In the genomic region with DNA sequence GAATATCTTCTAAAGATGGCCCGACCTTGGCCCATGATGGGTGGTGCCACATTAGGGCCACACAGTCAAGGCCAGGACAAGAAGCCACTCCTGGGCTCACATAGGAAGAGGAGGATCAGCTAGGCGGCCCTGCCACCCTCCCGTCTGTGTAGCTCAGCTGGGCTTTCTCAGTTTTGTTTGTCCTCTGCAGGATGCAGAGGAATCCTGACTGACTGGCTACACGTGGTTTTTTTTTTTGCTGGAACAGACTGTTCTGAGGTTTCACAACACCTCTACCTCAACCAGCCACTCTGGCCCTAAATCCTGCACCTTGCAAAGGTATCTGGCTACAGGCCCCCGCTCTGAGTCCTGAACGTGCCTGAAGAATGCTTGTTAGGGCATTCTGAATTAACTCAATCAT, we compare ENCODE assay signal across 29 cellular contexts.
"Had no signal": no experiment of that assay in that cellular context is flagged by ENCODE, and none has a peak within 500 bp of the region (broad histone marks: within the 10 kb centered on the region; RNA-seq: fewer than 3 reads in every experiment).

No MANE protein-coding gene starts in this region.

- H3K9me3 Mint-ChIP-seq: activated CD4-positive, alpha-beta memory T cell treated with anti-CD3 and anti-CD28 coated beads, Interleukin-2, amount 10 ng/mL, durations not matched to agents 7 days and 5 days; activated CD4-positive, alpha-beta T cell treated with anti-CD3 and anti-CD28 coated beads, Interleukin-2, amount 10 ng/mL, durations not matched to agents 7 days and 5 days; activated naive CD4-positive, alpha-beta T cell treated with anti-CD3 and anti-CD28 coated beads, Interleukin-2, amount 50 U/mL, for 72 hours; activated T-cell treated with anti-CD3 and anti-CD28 coated beads, Interleukin-2, amount 50 U/mL, for 4 hours; activated T-helper 17 cell treated with anti-CD3 and anti-CD28 coated beads, Interleukin-2, amount 50 U/mL, for 72 hours; central memory CD8-positive, alpha-beta T cell; dendritic cell treated with granulocyte-macrophage colony-stimulating factor and Interleukin-4, amounts not matched to agents 40 ng/mL and 50 ng/mL, for 4 days; endodermal cell; nephron; stimulated activated memory B cell treated with anti-CD40 and anti-IgM and Interleukin-4, amounts not matched to agents 10 μg/mL and 1 μg/mL and 100 μg/mL, for 72 hours; stimulated activated naive CD8-positive, alpha-beta T cell treated with anti-CD3 and anti-CD28 coated beads, Interleukin-15, amount 100 ng/mL, for 72 hours; WTC11 had no signal

- H3K36me3 Mint-ChIP-seq: activated naive CD4-positive, alpha-beta T cell treated with anti-CD3 and anti-CD28 coated beads, Interleukin-2, amount 50 U/mL, for 72 hours; stimulated activated memory B cell treated with anti-CD40 and anti-IgM and Interleukin-4, amounts not matched to agents 10 μg/mL and 1 μg/mL and 100 μg/mL, for 72 hours; WTC11 had no signal

- DNase-seq: activated CD4-positive, alpha-beta memory T cell treated with anti-CD3 and anti-CD28 coated beads, Interleukin-2, amount 10 ng/mL, durations not matched to agents 7 days and 5 days; activated CD4-positive, alpha-beta T cell treated with anti-CD3 and anti-CD28 coated beads for 1 hour; activated CD4-positive, alpha-beta T cell treated with anti-CD3 and anti-CD28 coated beads, Interleukin-2, amount 10 ng/mL, durations not matched to agents 7 days and 5 days; activated gamma-delta T cell treated with Interleukin-2 at 50 U/mL for 16 hours; activated T-cell treated with anti-CD3 and anti-CD28 coated beads, Interleukin-2, amount 50 U/mL, for 4 hours; endodermal cell; foreskin keratinocyte; heart left ventricle; kidney glomerular epithelial cell; lower lobe of right lung; mesendoderm; stimulated activated CD4-positive, alpha-beta T cell treated with anti-CD3 and anti-CD28 coated beads, Interleukin-1b, Interleukin-23, amount 100 ng/mL, for 48 hours; stimulated activated CD4-positive, alpha-beta T cell treated with anti-CD3 and anti-CD28 coated beads, Interleukin-4, amount 100 ng/mL, for 4 hours; stimulated activated CD8-positive, alpha-beta memory T cell treated with anti-CD3 and anti-CD28 coated beads, Interleukin-4, amount 100 ng/mL, for 48 hours; stimulated activated naive CD8-positive, alpha-beta T cell treated with anti-CD3 and anti-CD28 coated beads, Interleukin-15, amount 100 ng/mL, for 72 hours; substantia nigra; T-helper 17 cell; T1000 had no signal

- H3K27ac Mint-ChIP-seq: activated CD4-positive, alpha-beta memory T cell treated with anti-CD3 and anti-CD28 coated beads, Interleukin-2, amount 10 ng/mL, durations not matched to agents 7 days and 5 days; activated CD4-positive, alpha-beta T cell treated with anti-CD3 and anti-CD28 coated beads, Interleukin-2, amount 10 ng/mL, durations not matched to agents 7 days and 5 days; activated naive CD4-positive, alpha-beta T cell treated with anti-CD3 and anti-CD28 coated beads, Interleukin-2, amount 50 U/mL, for 72 hours; activated T-helper 17 cell treated with anti-CD3 and anti-CD28 coated beads, Interleukin-2, amount 50 U/mL, for 72 hours; dendritic cell treated with granulocyte-macrophage colony-stimulating factor and Interleukin-4, amounts not matched to agents 40 ng/mL and 50 ng/mL, for 4 days; endodermal cell; nephron; stimulated activated memory B cell treated with anti-CD40 and anti-IgM and Interleukin-4, amounts not matched to agents 10 μg/mL and 1 μg/mL and 100 μg/mL, for 72 hours; stimulated activated naive CD8-positive, alpha-beta T cell treated with anti-CD3 and anti-CD28 coated beads, Interleukin-15, amount 100 ng/mL, for 72 hours; T-helper 17 cell; WTC11 had no signal

- H3K27ac ChIP-seq: esophagus muscularis mucosa, foreskin keratinocyte, heart left ventricle, lower lobe of right lung had no signal

- H3K27me3 ChIP-seq: foreskin keratinocyte, heart left ventricle had no signal

- H3K4me3 ChIP-seq: esophagus muscularis mucosa, heart left ventricle, lower lobe of right lung, smooth muscle cell had no signal

- H3K27me3 Mint-ChIP-seq: activated CD4-positive, alpha-beta memory T cell treated with anti-CD3 and anti-CD28 coated beads, Interleukin-2, amount 10 ng/mL, durations not matched to agents 7 days and 5 days; activated CD4-positive, alpha-beta T cell treated with anti-CD3 and anti-CD28 coated beads, Interleukin-2, amount 10 ng/mL, durations not matched to agents 7 days and 5 days; activated T-helper 17 cell treated with anti-CD3 and anti-CD28 coated beads, Interleukin-2, amount 50 U/mL, for 72 hours; central memory CD8-positive, alpha-beta T cell; dendritic cell treated with granulocyte-macrophage colony-stimulating factor and Interleukin-4, amounts not matched to agents 40 ng/mL and 50 ng/mL, for 4 days; stimulated activated memory B cell treated with anti-CD40 and anti-IgM and Interleukin-4, amounts not matched to agents 10 μg/mL and 1 μg/mL and 100 μg/mL, for 72 hours; stimulated activated naive CD8-positive, alpha-beta T cell treated with anti-CD3 and anti-CD28 coated beads, Interleukin-15, amount 100 ng/mL, for 72 hours had no signal

- H3K4me3 Mint-ChIP-seq: activated CD4-positive, alpha-beta memory T cell treated with anti-CD3 and anti-CD28 coated beads, Interleukin-2, amount 10 ng/mL, durations not matched to agents 7 days and 5 days; activated CD4-positive, alpha-beta T cell treated with anti-CD3 and anti-CD28 coated beads, Interleukin-2, amount 10 ng/mL, durations not matched to agents 7 days and 5 days; activated T-cell treated with anti-CD3 and anti-CD28 coated beads, Interleukin-2, amount 50 U/mL, for 4 hours; activated T-helper 17 cell treated with anti-CD3 and anti-CD28 coated beads, Interleukin-2, amount 50 U/mL, for 72 hours; central memory CD8-positive, alpha-beta T cell; dendritic cell treated with granulocyte-macrophage colony-stimulating factor and Interleukin-4, amounts not matched to agents 40 ng/mL and 50 ng/mL, for 4 days; endodermal cell; nephron; stimulated activated memory B cell treated with anti-CD40 and anti-IgM and Interleukin-4, amounts not matched to agents 10 μg/mL and 1 μg/mL and 100 μg/mL, for 72 hours; stimulated activated naive CD8-positive, alpha-beta T cell treated with anti-CD3 and anti-CD28 coated beads, Interleukin-15, amount 100 ng/mL, for 72 hours; T-helper 17 cell; WTC11 had no signal

- ATAC-seq: activated naive CD4-positive, alpha-beta T cell treated with anti-CD3 and anti-CD28 coated beads, Interleukin-2, amount 50 U/mL, for 72 hours; activated T-cell treated with anti-CD3 and anti-CD28 coated beads, Interleukin-2, amount 50 U/mL, for 4 hours; activated T-helper 17 cell treated with anti-CD3 and anti-CD28 coated beads, Interleukin-2, amount 50 U/mL, for 72 hours; foreskin keratinocyte; heart left ventricle; left lobe of liver; sciatic nerve; stimulated activated naive CD8-positive, alpha-beta T cell treated with anti-CD3 and anti-CD28 coated beads, Interleukin-15, amount 100 ng/mL, for 72 hours; T-helper 17 cell; WTC11 had no signal

- H3K36me3 ChIP-seq: esophagus muscularis mucosa, heart left ventricle, lower lobe of right lung had no signal

- H3K4me1 Mint-ChIP-seq: activated CD4-positive, alpha-beta memory T cell treated with anti-CD3 and anti-CD28 coated beads, Interleukin-2, amount 10 ng/mL, durations not matched to agents 7 days and 5 days; activated CD4-positive, alpha-beta T cell treated with anti-CD3 and anti-CD28 coated beads, Interleukin-2, amount 10 ng/mL, durations not matched to agents 7 days and 5 days; activated T-helper 17 cell treated with anti-CD3 and anti-CD28 coated beads, Interleukin-2, amount 50 U/mL, for 72 hours; central memory CD8-positive, alpha-beta T cell; endodermal cell; nephron; stimulated activated memory B cell treated with anti-CD40 and anti-IgM and Interleukin-4, amounts not matched to agents 10 μg/mL and 1 μg/mL and 100 μg/mL, for 72 hours; stimulated activated naive CD8-positive, alpha-beta T cell treated with anti-CD3 and anti-CD28 coated beads, Interleukin-15, amount 100 ng/mL, for 72 hours; T-helper 17 cell had no signal

- H3K9me3 ChIP-seq: esophagus muscularis mucosa, heart left ventricle, lower lobe of right lung had no signal

- H3K4me1 ChIP-seq: esophagus muscularis mucosa, foreskin keratinocyte, heart left ventricle, lower lobe of right lung had no signal
